1 cellular context compared by ENCODE assay signal in genomic region chr7:74653686-74654181, GRCh38.
TF ChIP-seq lines count a peak whose summit lies in the region.

No MANE protein-coding gene starts in this region.

TF ChIP-seq in HepG2, 621 proteins besides CTCF, POLR2A, EP300 and RAD21 (continued from another document and continues in another):
- TF ChIP-seq CREM (IDR thresholded peaks at IDR 0.05) = peak; percentile 51; the same call in 1 of the 2 replicates
- no peak for TF ChIP-seq CREM (CRISPR knock-in tag; IDR thresholded peaks at IDR 0.05)
- TF ChIP-seq HNRNPK (IDR thresholded peaks at IDR 0.05; ENCODE audit: low read depth, low read length, poor library complexity, severe bottlenecking) = peak; percentile 50
- no peak for TF ChIP-seq FOSL1 (CRISPR knock-in tag; IDR thresholded peaks at IDR 0.05; ENCODE audit: borderline replicate concordance)
- no peak for TF ChIP-seq ZNF776 (CRISPR knock-in tag; IDR thresholded peaks at IDR 0.05)
- TF ChIP-seq CERS6 (CRISPR knock-in tag; IDR thresholded peaks at IDR 0.05) = no peak
- no peak for TF ChIP-seq MAFG (CRISPR knock-in tag; IDR thresholded peaks at IDR 0.05)
- TF ChIP-seq NCOR1 (IDR thresholded peaks at IDR 0.05; ENCODE audit: borderline replicate concordance, low read length) = peak; percentile 92; the same call in 1 of the 2 replicates
- TF ChIP-seq ZSCAN21 (CRISPR knock-in tag; IDR thresholded peaks at IDR 0.05; ENCODE audit: borderline replicate concordance) = 0 out of 2 replicates have a peak, but pooled peaks have one; percentile 68
- no peak for TF ChIP-seq E2F5 (CRISPR knock-in tag; conservative IDR thresholded peaks at IDR 0.05)
- TF ChIP-seq GATAD2A (CRISPR knock-in tag; IDR thresholded peaks at IDR 0.05) = peak; percentile 81
- TF ChIP-seq ELF3 (CRISPR knock-in tag; IDR thresholded peaks at IDR 0.05) = peak; percentile 78
- no peak for TF ChIP-seq E2F1 (CRISPR knock-in tag; IDR thresholded peaks at IDR 0.05)
- TF ChIP-seq MTERF4 (CRISPR knock-in tag; IDR thresholded peaks at IDR 0.05) = no peak
- peak; percentile 76; the same call in 1 of the 2 replicates for TF ChIP-seq DNMT3B (CRISPR knock-in tag; conservative IDR thresholded peaks at IDR 0.05)
- TF ChIP-seq TCF7L2 (IDR thresholded peaks at IDR 0.05; ENCODE audit: low read depth, low read length) = no peak
- peak; percentile 25; the same call in 1 of the 2 replicates for TF ChIP-seq STAG1 (CRISPR knock-in tag; IDR thresholded peaks at IDR 0.05)
- 0 out of 2 replicates have a peak, but pooled peaks have one; percentile 29 for TF ChIP-seq ZNF329 (CRISPR knock-in tag; IDR thresholded peaks at IDR 0.05; ENCODE audit: low read depth)
- no peak for TF ChIP-seq ZNF572 (CRISPR knock-in tag; IDR thresholded peaks at IDR 0.05)
- no peak for TF ChIP-seq KLF15 (CRISPR knock-in tag; IDR thresholded peaks at IDR 0.05; ENCODE audit: borderline replicate concordance)
- 0 out of 2 replicates have a peak, but pooled peaks have one; percentile 42 for TF ChIP-seq JUN (CRISPR knock-in tag; IDR thresholded peaks at IDR 0.05)
- TF ChIP-seq TOPORS (CRISPR knock-in tag; IDR thresholded peaks at IDR 0.05) = no peak
- TF ChIP-seq ZNF766 (CRISPR knock-in tag; IDR thresholded peaks at IDR 0.05; ENCODE audit: borderline replicate concordance) = no peak
- no peak for TF ChIP-seq MLXIP (CRISPR knock-in tag; IDR thresholded peaks at IDR 0.05; ENCODE audit: borderline replicate concordance)
- no peak for TF ChIP-seq ZNF749 (CRISPR knock-in tag; IDR thresholded peaks at IDR 0.05; ENCODE audit: borderline replicate concordance)
- peak; percentile 68; the same call in 1 of the 2 replicates for TF ChIP-seq HOXA3 (CRISPR knock-in tag; IDR thresholded peaks at IDR 0.05)
- TF ChIP-seq BATF2 (CRISPR knock-in tag; IDR thresholded peaks at IDR 0.05) = no peak
- TF ChIP-seq ZFP82 (CRISPR knock-in tag; IDR thresholded peaks at IDR 0.05; ENCODE audit: borderline replicate concordance) = no peak; the same call in 1 of the 2 replicates
- TF ChIP-seq ZBTB2 (CRISPR knock-in tag; IDR thresholded peaks at IDR 0.05; ENCODE audit: low read depth) = no peak
- 0 out of 2 replicates have a peak, but pooled peaks have one; percentile 20 for TF ChIP-seq GABPB1 (CRISPR knock-in tag; IDR thresholded peaks at IDR 0.05)
- no peak for TF ChIP-seq AGO1 (IDR thresholded peaks at IDR 0.05; ENCODE audit: low read depth, low read length, poor library complexity, severe bottlenecking)
- no peak for TF ChIP-seq GPBP1L1 (CRISPR knock-in tag; IDR thresholded peaks at IDR 0.05)
- TF ChIP-seq ARHGAP35 (CRISPR knock-in tag; IDR thresholded peaks at IDR 0.05; ENCODE audit: borderline replicate concordance) = no peak
- TF ChIP-seq RCOR2 (CRISPR knock-in tag; IDR thresholded peaks at IDR 0.05) = peak; percentile 87
- no peak for TF ChIP-seq FOXP1 (IDR thresholded peaks at IDR 0.05)
- peak; percentile 59 for TF ChIP-seq FOXP1 (CRISPR knock-in tag; IDR thresholded peaks at IDR 0.05)
- TF ChIP-seq XBP1 (CRISPR knock-in tag; IDR thresholded peaks at IDR 0.05) = no peak
- no peak for TF ChIP-seq EED (CRISPR knock-in tag; IDR thresholded peaks at IDR 0.05)
- TF ChIP-seq HNF1A (IDR thresholded peaks at IDR 0.05; ENCODE audit: low read depth) = peak; percentile 99
- TF ChIP-seq HNF1A (CRISPR knock-in tag; IDR thresholded peaks at IDR 0.05; ENCODE audit: borderline replicate concordance) = peak; percentile 100
- TF ChIP-seq NBN (conservative IDR thresholded peaks at IDR 0.05) = no peak
- no peak for TF ChIP-seq ZNF850 (CRISPR knock-in tag; conservative IDR thresholded peaks at IDR 0.05)
- TF ChIP-seq NCOA1 (CRISPR knock-in tag; IDR thresholded peaks at IDR 0.05) = no peak
- TF ChIP-seq ZNF264 (CRISPR knock-in tag; IDR thresholded peaks at IDR 0.05) = peak; percentile 76
- no peak for TF ChIP-seq JARID2 (CRISPR knock-in tag; IDR thresholded peaks at IDR 0.05; ENCODE audit: insufficient replicate concordance)
- 0 out of 2 replicates have a peak, but pooled peaks have one; percentile 67 for TF ChIP-seq ZNF598 (CRISPR knock-in tag; IDR thresholded peaks at IDR 0.05; ENCODE audit: borderline replicate concordance)
- peak; percentile 18; the same call in 1 of the 2 replicates for TF ChIP-seq KMT2B (CRISPR knock-in tag; IDR thresholded peaks at IDR 0.05)
- no peak for TF ChIP-seq KLF11 (CRISPR knock-in tag; IDR thresholded peaks at IDR 0.05)
- no peak for TF ChIP-seq ARNT (IDR thresholded peaks at IDR 0.05)
